In genomic region chr22:35175392-35175791, GRCh38 we compare ENCODE assay signal across 27 cellular contexts.
"Had no signal": no experiment of that assay in that cellular context is flagged by ENCODE, and none has a peak within 500 bp of the region (broad histone marks: within the 10 kb centered on the region; RNA-seq: fewer than 3 reads in every experiment).

No MANE protein-coding gene starts in this region.

- H3K4me3 ChIP-seq: stomach, suprapubic skin, testis, thoracic aorta, thyroid gland, tibial artery, tibial nerve, transverse colon, upper lobe of left lung, uterus, vagina had no signal

- H3K36me3 ChIP-seq: stomach, suprapubic skin, thoracic aorta, thyroid gland, tibial artery, tibial nerve, transverse colon, upper lobe of left lung, uterus, vagina had no signal

- H3K4me1 ChIP-seq: stomach, suprapubic skin, testis, thyroid gland, tibial artery, tibial nerve, transverse colon, upper lobe of left lung, uterus, vagina had no signal

- ATAC-seq: stimulated activated effector memory CD8-positive, alpha-beta T cell treated with anti-CD3 and anti-CD28 coated beads, Interleukin-12 subunit alpha, Interleukin-12 subunit beta, amount 100 ng/mL, for 72 hours; stimulated activated memory B cell treated with anti-CD40 and anti-IgM and Interleukin-4, amounts not matched to agents 10 μg/mL and 1 μg/mL and 100 μg/mL, for 72 hours; stimulated activated naive B cell treated with anti-CD40 and anti-IgM and Interleukin-4, amounts not matched to agents 10 μg/mL and 1 μg/mL and 100 μg/mL, for 72 hours; stimulated activated naive CD8-positive, alpha-beta T cell treated with anti-CD3 and anti-CD28 coated beads, Interleukin-15, amount 100 ng/mL, for 72 hours; stimulated activated naive CD8-positive, alpha-beta T cell treated with anti-CD3 and anti-CD28 coated beads, Interleukin-15, Interleukin-2, amounts not matched to agents 100 U/mL and 50 U/mL, for 24 hours had no signal

- H3K27me3 ChIP-seq: testis, thyroid gland, tibial nerve, upper lobe of left lung, uterus, vagina had no signal

- H3K27ac Mint-ChIP-seq: stimulated activated effector memory CD8-positive, alpha-beta T cell treated with anti-CD3 and anti-CD28 coated beads, Interleukin-12 subunit alpha, Interleukin-12 subunit beta, amount 100 ng/mL, for 72 hours; stimulated activated memory B cell treated with anti-CD40 and anti-IgM and Interleukin-4, amounts not matched to agents 10 μg/mL and 1 μg/mL and 100 μg/mL, for 72 hours; stimulated activated naive B cell treated with anti-CD40 and anti-IgM and Interleukin-4, amounts not matched to agents 10 μg/mL and 1 μg/mL and 100 μg/mL, for 72 hours; stimulated activated naive CD8-positive, alpha-beta T cell treated with anti-CD3 and anti-CD28 coated beads, Interleukin-15, amount 100 ng/mL, for 72 hours; stimulated activated naive CD8-positive, alpha-beta T cell treated with anti-CD3 and anti-CD28 coated beads, Interleukin-15, Interleukin-2, amounts not matched to agents 100 ng/mL and 50 ng/mL, for 24 hours; type B pancreatic cell had no signal

- H3K4me1 Mint-ChIP-seq: stimulated activated effector memory CD8-positive, alpha-beta T cell treated with anti-CD3 and anti-CD28 coated beads, Interleukin-12 subunit alpha, Interleukin-12 subunit beta, amount 100 ng/mL, for 72 hours; stimulated activated memory B cell treated with anti-CD40 and anti-IgM and Interleukin-4, amounts not matched to agents 10 μg/mL and 1 μg/mL and 100 μg/mL, for 72 hours; stimulated activated naive B cell treated with anti-CD40 and anti-IgM and Interleukin-4, amounts not matched to agents 10 μg/mL and 1 μg/mL and 100 μg/mL, for 72 hours; stimulated activated naive CD8-positive, alpha-beta T cell treated with anti-CD3 and anti-CD28 coated beads, Interleukin-15, amount 100 ng/mL, for 72 hours had no signal

- H3K27ac ChIP-seq: stomach, suprapubic skin, testis, thoracic aorta, thyroid gland, tibial artery, tibial nerve, transverse colon, upper lobe of left lung, uterus, vagina had no signal

- H3K9me3 ChIP-seq: suprapubic skin, testis, thoracic aorta, thyroid gland, transverse colon, upper lobe of left lung, uterus, vagina had no signal

- H3K9me3 Mint-ChIP-seq: stimulated activated effector memory CD8-positive, alpha-beta T cell treated with anti-CD3 and anti-CD28 coated beads, Interleukin-12 subunit alpha, Interleukin-12 subunit beta, amount 100 ng/mL, for 72 hours; stimulated activated memory B cell treated with anti-CD40 and anti-IgM and Interleukin-4, amounts not matched to agents 10 μg/mL and 1 μg/mL and 100 μg/mL, for 72 hours; stimulated activated naive B cell treated with anti-CD40 and anti-IgM and Interleukin-4, amounts not matched to agents 10 μg/mL and 1 μg/mL and 100 μg/mL, for 72 hours; stimulated activated naive CD8-positive, alpha-beta T cell treated with anti-CD3 and anti-CD28 coated beads, Interleukin-15, amount 100 ng/mL, for 72 hours; stimulated activated naive CD8-positive, alpha-beta T cell treated with anti-CD3 and anti-CD28 coated beads, Interleukin-15, Interleukin-2, amounts not matched to agents 100 ng/mL and 50 ng/mL, for 24 hours; type B pancreatic cell had no signal

- H3K36me3 Mint-ChIP-seq: stimulated activated effector memory CD8-positive, alpha-beta T cell treated with anti-CD3 and anti-CD28 coated beads, Interleukin-12 subunit alpha, Interleukin-12 subunit beta, amount 100 ng/mL, for 72 hours; stimulated activated memory B cell treated with anti-CD40 and anti-IgM and Interleukin-4, amounts not matched to agents 10 μg/mL and 1 μg/mL and 100 μg/mL, for 72 hours; stimulated activated naive B cell treated with anti-CD40 and anti-IgM and Interleukin-4, amounts not matched to agents 10 μg/mL and 1 μg/mL and 100 μg/mL, for 72 hours; type B pancreatic cell had no signal

- DNase-seq: stimulated activated CD4-positive, alpha-beta T cell treated with anti-CD3 and anti-CD28 coated beads, Interleukin-2, amount 100 ng/mL, for 48 hours; stimulated activated CD4-positive, alpha-beta T cell treated with anti-CD3 and anti-CD28 coated beads, Interleukin-4, amount 100 ng/mL, for 1 hour; stimulated activated CD4-positive, alpha-beta T cell treated with anti-CD3 and anti-CD28 coated beads, Interleukin-4, amount 100 ng/mL, for 24 hours; stimulated activated CD4-positive, alpha-beta T cell treated with anti-CD3 and anti-CD28 coated beads, Interleukin-4, amount 100 ng/mL, for 4 hours; stimulated activated CD8-positive, alpha-beta memory T cell treated with anti-CD3 and anti-CD28 coated beads, Interleukin-4, amount 100 ng/mL, for 48 hours; stimulated activated naive B cell treated with anti-CD40 and anti-IgM and Interleukin-4, amounts not matched to agents 10 μg/mL and 1 μg/mL and 100 μg/mL, for 72 hours; stimulated activated naive CD4-positive, alpha-beta T cell; stimulated activated naive CD4-positive, alpha-beta T cell treated with Interleukin-2 at 50 U/mL for 16 hours; stimulated activated naive CD8-positive, alpha-beta T cell treated with anti-CD3 and anti-CD28 coated beads, Interleukin-15, amount 100 ng/mL, for 72 hours; stimulated activated naive CD8-positive, alpha-beta T cell treated with anti-CD3 and anti-CD28 coated beads, Interleukin-15, Interleukin-2, amounts not matched to agents 100 U/mL and 50 U/mL, for 24 hours; stomach; substantia nigra; testis; thyroid gland; tibial artery; transverse colon; trophoblast cell; upper lobe of left lung; uterus had no signal

- H3K4me3 Mint-ChIP-seq: stimulated activated effector memory CD8-positive, alpha-beta T cell treated with anti-CD3 and anti-CD28 coated beads, Interleukin-12 subunit alpha, Interleukin-12 subunit beta, amount 100 ng/mL, for 72 hours; stimulated activated memory B cell treated with anti-CD40 and anti-IgM and Interleukin-4, amounts not matched to agents 10 μg/mL and 1 μg/mL and 100 μg/mL, for 72 hours; stimulated activated naive B cell treated with anti-CD40 and anti-IgM and Interleukin-4, amounts not matched to agents 10 μg/mL and 1 μg/mL and 100 μg/mL, for 72 hours; stimulated activated naive CD8-positive, alpha-beta T cell treated with anti-CD3 and anti-CD28 coated beads, Interleukin-15, amount 100 ng/mL, for 72 hours; stimulated activated naive CD8-positive, alpha-beta T cell treated with anti-CD3 and anti-CD28 coated beads, Interleukin-15, Interleukin-2, amounts not matched to agents 100 ng/mL and 50 ng/mL, for 24 hours; type B pancreatic cell had no signal
